ENCODE assay signal across 23 cellular contexts in the genomic region with DNA sequence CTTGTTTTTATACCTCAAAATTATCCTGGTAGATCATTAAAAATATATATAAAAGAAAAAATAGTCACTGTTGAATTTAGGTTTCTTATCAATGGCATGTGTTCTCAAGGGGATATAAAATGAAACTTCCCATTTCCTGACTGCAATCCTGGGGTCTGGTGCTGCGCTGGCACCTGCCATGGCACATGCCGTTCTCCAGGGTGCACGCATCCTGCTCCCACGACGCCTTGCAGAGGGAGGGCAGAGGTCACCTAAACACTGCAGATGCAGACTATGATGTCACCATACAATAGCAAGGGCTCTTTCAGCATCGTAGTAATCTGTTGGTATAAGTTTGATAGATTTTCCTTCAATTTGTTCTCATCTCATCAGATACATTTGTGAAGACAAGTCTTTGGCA.
"Had no signal": no experiment of that assay in that cellular context is flagged by ENCODE, and none has a peak within 500 bp of the region (broad histone marks: within the 10 kb centered on the region; RNA-seq: fewer than 3 reads in every experiment).

No MANE protein-coding gene starts in this region.

- H3K36me3 Mint-ChIP-seq: mesothelial cell of epicardium, naive B cell had no signal

- H3K4me3 ChIP-seq: coronary artery, dorsolateral prefrontal cortex, esophagus muscularis mucosa, gastroesophageal sphincter, heart right ventricle, left lung, lower lobe of right lung, mucosa of descending colon had no signal

- H3K27ac ChIP-seq: coronary artery, dorsolateral prefrontal cortex, esophagus muscularis mucosa, foreskin keratinocyte, gastroesophageal sphincter, heart right ventricle, left lung, lower lobe of right lung had no signal

- H3K4me3 Mint-ChIP-seq: mesothelial cell of epicardium, naive B cell had no signal

- H3K9me3 ChIP-seq: esophagus muscularis mucosa, gastroesophageal sphincter, heart right ventricle, left lung, lower lobe of right lung had no signal

- H3K36me3 ChIP-seq: esophagus muscularis mucosa, gastroesophageal sphincter, heart right ventricle, left lung, lower lobe of right lung had no signal

- FAIRE-seq: colon, endothelial cell of umbilical vein, frontal cortex, islet of Langerhans, keratinocyte had no signal

- H3K27me3 ChIP-seq: esophagus muscularis mucosa, foreskin keratinocyte, gastroesophageal sphincter, heart right ventricle, left lung had no signal

- H3K4me1 Mint-ChIP-seq: mesothelial cell of epicardium, naive B cell had no signal

- DNase-seq: dermis blood vessel endothelial cell; dorsolateral prefrontal cortex; effector CD4-positive, alpha-beta T cell; effector memory CD4-positive, alpha-beta T cell; foreskin keratinocyte; heart right ventricle; hippocampal formation; left cardiac atrium; left lung; left ventricle myocardium superior; lower lobe of right lung; mesenchymal stem cell; mucosa of descending colon; naive B cell had no signal

- H3K27ac Mint-ChIP-seq: mesothelial cell of epicardium, naive B cell had no signal

- ATAC-seq: foreskin keratinocyte, gastroesophageal sphincter, heart right ventricle, left cardiac atrium, left lung, left ventricle myocardium superior, lower lobe of right lung, mucosa of descending colon had no signal

- H3K4me1 ChIP-seq: esophagus muscularis mucosa, foreskin keratinocyte, gastroesophageal sphincter, heart right ventricle, left lung, lower lobe of right lung had no signal

- H3K27me3 Mint-ChIP-seq: naive B cell had no signal
